ENCODE assay signal across 8 cellular contexts in genomic region chr1:207698822-207699483, GRCh38. TPM values are rescaled to one million over a fixed set of nuclear protein-coding genes. Genes with fewer than 3 reads are reported as not detected.
DNase-seq lines count a peak whose midpoint lies in the region; ATAC-seq and FAIRE-seq lines count a peak whose summit lies in the region.

No MANE protein-coding gene starts in this region.

- H3K27ac ChIP-seq in mesenchymal stem cell (ENCODE audit: low read length, poor library complexity, severe bottlenecking) = no peak overlapping the region

- no peak overlapping the region for H3K9ac ChIP-seq in mesenchymal stem cell (ENCODE audit: low read length)

- 60% methylated on average over 2 of the region's 4 CpGs for WGBS in mesenchymal stem cell

- no peak overlapping the region for H2AK5ac ChIP-seq in mesenchymal stem cell (ENCODE audit: low read length, severe bottlenecking)

- H3K14ac ChIP-seq in mesenchymal stem cell (ENCODE audit: low read length in 2 of 2) = no peak overlapping the region

- no peak overlapping the region for H2AFZ ChIP-seq in mesenchymal stem cell (ENCODE audit: low read depth, low read length)

- no peak overlapping the region for H4K91ac ChIP-seq in mesenchymal stem cell (ENCODE audit: low read length)

- no peak overlapping the region for H2BK120ac ChIP-seq in mesenchymal stem cell (ENCODE audit: low read depth, low read length)

- H3K4me1 ChIP-seq in mesenchymal stem cell (ENCODE audit: control insufficient read depth, insufficient read depth, low read depth, low read length) = no peaks in the 10 kb centered on the region

- no peak overlapping the region for H4K8ac ChIP-seq in mesenchymal stem cell (ENCODE audit: low read length)

- peaks cover 0 to 4% of the 10 kb centered on the region in 2 experiments for H3K27me3 ChIP-seq in mesenchymal stem cell (ENCODE audit: control insufficient read depth in 1 of 2, insufficient read depth in 1 of 2, low read length in 2 of 2)

- no peak overlapping the region for H3K23ac ChIP-seq in mesenchymal stem cell (ENCODE audit: low read length in 2 of 2)

- DNase-seq in NCI-H345 (lab: John Stamatoyannopoulos, UW) (peak; percentile 56), NCI-H345 treated with DMSO at 0.1 percent for 48 hours (lab: John Stamatoyannopoulos, UW; ENCODE audit: unreplicated experiment) (no peak), NCI-H1092 treated with DMSO at 0.1 percent for 48 hours (lab: John Stamatoyannopoulos, UW) (peak; percentile 53), dedifferentiated amniotic fluid mesenchymal stem cell (ENCODE audit: extremely low spot score) (peak; percentile 71), mesenchymal stem cell (peak; percentile 70), superior temporal gyrus (ENCODE audit: extremely low spot score) (peak; percentile 92)

- H3K4ac ChIP-seq in mesenchymal stem cell (ENCODE audit: low read depth in 1 of 2, low read length in 2 of 2) = no peak overlapping the region

- no peak overlapping the region for H3K4me3 ChIP-seq in mesenchymal stem cell (ENCODE audit: insufficient read depth in 1 of 2, low read depth in 1 of 2, low read length in 2 of 2)

- H3K4me2 ChIP-seq in mesenchymal stem cell (ENCODE audit: low read length, poor library complexity, severe bottlenecking) = no peak overlapping the region

- H3K18ac ChIP-seq in mesenchymal stem cell (ENCODE audit: low read depth in 1 of 2, low read length in 2 of 2) = no peak overlapping the region

- no peak for ATAC-seq in GM18907 (IDR thresholded peaks at IDR 0.05; ENCODE audit: unreplicated experiment)

- H3K79me1 ChIP-seq in mesenchymal stem cell (replicated peaks; ENCODE audit: low read length, poor library complexity, severe bottlenecking) = no peaks in the 10 kb centered on the region

- FAIRE-seq in TTC549 (lab: Jason Lieb, UNC) = peak; percentile 96

- H3K36me3 ChIP-seq in mesenchymal stem cell (ENCODE audit: control insufficient read depth in 1 of 2, insufficient read depth in 2 of 2, low read depth in 1 of 2, low read length in 2 of 2) = no peaks in the 10 kb centered on the region

- no peak overlapping the region for H2BK15ac ChIP-seq in mesenchymal stem cell (ENCODE audit: low read depth, poor library complexity, severe bottlenecking)

- no peaks in the 10 kb centered on the region for H3K9me3 ChIP-seq in mesenchymal stem cell (ENCODE audit: control insufficient read depth, low read length)

- no peak overlapping the region for H2BK12ac ChIP-seq in mesenchymal stem cell (ENCODE audit: low read length in 2 of 2)

- no peak overlapping the region for H2BK5ac ChIP-seq in mesenchymal stem cell (ENCODE audit: low read depth, low read length, poor library complexity, severe bottlenecking)

RNA-seq across cellular contexts. Expression of gene CD46, which starts 52.9 kb away (rescaled TPM):
- polyA plus RNA-seq in mesenchymal stem cell (2013, experiment 1 of 2) = 185 TPM
- 192 TPM for polyA plus RNA-seq in mesenchymal stem cell (2013, experiment 2 of 2)

RNA-seq across cellular contexts. Expression of gene CR1L, which starts 54.0 kb away (rescaled TPM):
- polyA plus RNA-seq in mesenchymal stem cell (2013, experiment 1 of 2) = not detected
- polyA plus RNA-seq in mesenchymal stem cell (2013, experiment 2 of 2) = not detected
